In the genomic region with DNA sequence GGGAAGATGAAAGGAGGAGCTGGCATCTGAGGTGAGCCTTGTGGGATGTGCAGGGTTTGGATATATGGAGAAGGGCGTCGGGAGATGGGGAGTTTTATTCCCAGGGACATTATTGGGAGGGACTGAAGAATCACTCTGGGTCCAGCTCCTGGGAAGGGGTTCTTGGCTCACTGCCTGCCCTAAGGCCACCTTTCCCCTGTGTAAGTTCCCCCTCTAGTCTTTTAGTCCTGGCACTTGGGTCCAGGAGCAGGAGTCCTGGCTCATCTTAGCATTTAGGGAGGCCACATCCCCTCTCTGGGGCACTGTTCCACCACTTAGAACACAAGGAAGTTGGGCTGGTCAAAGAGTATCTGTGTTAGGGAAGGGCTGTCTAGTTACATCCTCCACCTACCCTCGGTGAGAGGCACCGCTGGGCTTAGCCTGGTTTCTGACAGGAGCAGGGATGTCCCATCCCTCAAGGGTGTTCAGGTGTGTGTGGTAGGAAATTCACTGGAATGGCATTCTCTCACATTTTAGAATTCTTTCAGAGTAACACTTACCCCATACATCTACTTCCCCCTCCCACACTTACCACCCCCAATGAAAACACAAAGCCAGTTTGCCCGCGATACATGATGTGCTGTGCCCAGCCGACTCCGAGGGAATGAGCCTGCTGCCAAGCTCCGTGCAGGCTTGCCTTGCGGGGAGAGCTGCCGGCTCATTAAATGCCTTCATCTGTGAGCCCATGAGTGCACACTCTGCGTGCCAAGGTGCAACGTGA, we compare ENCODE assay signal across 31 cellular contexts.
A peak's percentile ranks its signal among the peaks of the same experiment; 100 is the strongest.
DNase-seq lines count a peak whose midpoint lies in the region; ATAC-seq and TF ChIP-seq lines count a peak whose summit lies in the region.
"Had no signal": no experiment of that assay in that cellular context is flagged by ENCODE, and none has a peak within 500 bp of the region (broad histone marks: within the 10 kb centered on the region; RNA-seq: fewer than 3 reads in every experiment).

No MANE protein-coding gene starts in this region.

- BruUV-seq in mammary epithelial cell (replicated peaks; lab: Mats Ljungman, UMichigan): no TSS peak

- no peaks in the 10 kb centered on the region for H3K79me2 ChIP-seq in mammary epithelial cell (ENCODE audit: insufficient read depth, low read length)

- CTCF ChIA-PET in mammary epithelial cell (lab: Charles Lee; ENCODE audit: low non-redundant PET): no interaction called here
- CTCF ChIA-PET in activated CD4-positive, alpha-beta memory T cell treated with anti-CD3 and anti-CD28 coated beads, Interleukin-2, amount 10 ng/mL, durations not matched to agents 7 days and 5 days (lab: Charles Lee): no interaction called here

- no peak for ATAC-seq in Right ventricle myocardium superior (ENCODE audit: poor library complexity)
- ATAC-seq in upper lobe of left lung (ENCODE audit: low FRiP score in 2 of 2): no peak
- no peak for ATAC-seq in HG03280 (IDR thresholded peaks at IDR 0.05; ENCODE audit: unreplicated experiment)
- ATAC-seq: activated T-cell treated with anti-CD3 and anti-CD28 coated beads, Interleukin-2, amount 50 U/mL, for 4 hours; left lobe of liver; pancreas; stimulated activated naive CD8-positive, alpha-beta T cell treated with anti-CD3 and anti-CD28 coated beads, Interleukin-15, Interleukin-2, amounts not matched to agents 100 U/mL and 50 U/mL, for 24 hours; WTC11 had no signal

- H3K36me3 ChIP-seq in left ventricle myocardium inferior (no peaks in the 10 kb centered on the region), mammary epithelial cell (ENCODE audit: insufficient read depth, low read length) (no peaks in the 10 kb centered on the region), upper lobe of left lung (no peaks in the 10 kb centered on the region)
- H3K36me3 ChIP-seq: pancreas, right lobe of liver, SJSA1, spleen had no signal

- no peak overlapping the region for H3K27ac Mint-ChIP-seq in activated CD4-positive, alpha-beta memory T cell treated with anti-CD3 and anti-CD28 coated beads, Interleukin-2, amount 10 ng/mL, durations not matched to agents 7 days and 5 days
- H3K27ac Mint-ChIP-seq: activated CD4-positive, alpha-beta T cell treated with anti-CD3 and anti-CD28 coated beads, Interleukin-2, amount 10 ng/mL, durations not matched to agents 7 days and 5 days; CD4-positive, alpha-beta memory T cell; immature natural killer cell; nephron progenitor cell; WTC11 had no signal

- TF ChIP-seq CTCF in left ventricle myocardium inferior (IDR thresholded peaks at IDR 0.05; ENCODE audit: borderline replicate concordance) (no peak), mammary epithelial cell (conservative IDR thresholded peaks at IDR 0.05 in 1 of 2, IDR thresholded peaks at IDR 0.05 in 1 of 2; ENCODE audit: extremely low read depth in 1 of 2, insufficient read depth in 1 of 2, low read depth in 1 of 2, low read length in 2 of 2) (no peak), upper lobe of left lung (IDR thresholded peaks at IDR 0.05) (no peak)

- no peaks in the 10 kb centered on the region for H3K9me3 Mint-ChIP-seq in activated CD4-positive, alpha-beta memory T cell treated with anti-CD3 and anti-CD28 coated beads, Interleukin-2, amount 10 ng/mL, durations not matched to agents 7 days and 5 days
- H3K9me3 Mint-ChIP-seq: activated CD4-positive, alpha-beta T cell treated with anti-CD3 and anti-CD28 coated beads, Interleukin-2, amount 10 ng/mL, durations not matched to agents 7 days and 5 days; activated T-cell treated with anti-CD3 and anti-CD28 coated beads, Interleukin-2, amount 50 U/mL, for 4 hours; CD4-positive, alpha-beta memory T cell; immature natural killer cell; nephron progenitor cell; WTC11 had no signal

- H3K27me3 ChIP-seq in left ventricle myocardium inferior (ENCODE audit: low read depth) (no peaks in the 10 kb centered on the region), mammary epithelial cell (ENCODE audit: insufficient read depth, low read length) (no peaks in the 10 kb centered on the region), upper lobe of left lung (no peaks in the 10 kb centered on the region)
- H3K27me3 ChIP-seq: pancreas, right lobe of liver, SJSA1, spleen had no signal

- H3K9me3 ChIP-seq in left ventricle myocardium inferior (replicated peaks) (no peaks in the 10 kb centered on the region), mammary epithelial cell (replicated peaks; ENCODE audit: insufficient read depth, low read length) (no peaks in the 10 kb centered on the region), upper lobe of left lung (no peaks in the 10 kb centered on the region)
- H3K9me3 ChIP-seq: pancreas, right lobe of liver, SJSA1, spleen had no signal

- H4K20me1 ChIP-seq in mammary epithelial cell (ENCODE audit: insufficient read depth, low read length): no peaks in the 10 kb centered on the region

- POLR2A ChIA-PET in activated CD4-positive, alpha-beta memory T cell treated with anti-CD3 and anti-CD28 coated beads, Interleukin-2, amount 10 ng/mL, durations not matched to agents 7 days and 5 days (lab: Charles Lee): interaction anchor here (0.7 to 1.4 kb wide), 2 partner anchors 85 to 385 kb away, joined by 3 to 4 read pairs; no protein-coding TSS in a partner anchor

- WGBS in mammary epithelial cell (ENCODE audit: low coverage, missing lambda C conversion rate): 24% methylated on average over 13 of the region's 13 CpGs
- WGBS in upper lobe of left lung, 2 donors: 63 to 65% methylated on average over 13 of the region's 13 CpGs

- dilution Hi-C loops in mammary epithelial cell (cut with HindIII; ENCODE audit: low sequenced_read_pairs): no loop called here

- no peak for TF ChIP-seq EP300 in upper lobe of left lung (IDR thresholded peaks at IDR 0.05)

- peak overlapping the region; percentile 72 for H3K4me2 ChIP-seq in mammary epithelial cell (ENCODE audit: insufficient read depth, low read depth, low read length)
- H3K4me2 ChIP-seq: KMS-11 had no signal

- no peak overlapping the region for H3K4me3 ChIP-seq in left ventricle myocardium inferior
- no peak overlapping the region for H3K4me3 ChIP-seq in mammary epithelial cell (replicated peaks in 1 of 3; ENCODE audit: insufficient read depth in 1 of 3, low read depth in 2 of 3, low read length in 3 of 3)
- no peak overlapping the region for H3K4me3 ChIP-seq in upper lobe of left lung
- H3K4me3 ChIP-seq: pancreas, right lobe of liver, SJSA1, spleen had no signal

- H3K4me1 ChIP-seq in left ventricle myocardium inferior (peaks cover 41% of the 10 kb centered on the region), mammary epithelial cell (ENCODE audit: insufficient read depth, low read length) (peaks cover 19% of the 10 kb centered on the region), upper lobe of left lung (peaks cover 24 to 39% (median 35%) of the 10 kb centered on the region in 4 donors)

- no peak for TF ChIP-seq POLR2A in upper lobe of left lung (IDR thresholded peaks at IDR 0.05)

- intact Hi-C loops in left ventricle myocardium inferior (cut with micrococcal nuclease): no loop called here
- intact Hi-C loops in Right ventricle myocardium superior (cut with DNase I): no loop called here
- intact Hi-C loops in mammary epithelial cell (cut with micrococcal nuclease): no loop called here

- peak overlapping the region; percentile 76 for H2AFZ ChIP-seq in mammary epithelial cell (ENCODE audit: low read depth, low read length)

- in situ Hi-C loops in mammary epithelial cell (cut with MboI; ENCODE audit: low sequenced_read_pairs in 2 of 2): no loop called here

- no peak overlapping the region for H3K9ac ChIP-seq in mammary epithelial cell (ENCODE audit: insufficient read depth, low read length)
- H3K9ac ChIP-seq: KMS-11 had no signal

- no peak for DNase-seq in left ventricle myocardium inferior
- DNase-seq in Right ventricle myocardium superior: no peak
- DNase-seq in mammary epithelial cell: peak; percentile 63
- DNase-seq in islet precursor cell: peak; percentile 44
- no peak for DNase-seq in upper lobe of left lung
- no peak for DNase-seq in amniotic stem cell (lab: John Stamatoyannopoulos, UW)
- DNase-seq in activated CD4-positive, alpha-beta memory T cell treated with anti-CD3 and anti-CD28 coated beads, Interleukin-2, amount 10 ng/mL, durations not matched to agents 7 days and 5 days: no peak
- DNase-seq: activated CD4-positive, alpha-beta T cell treated with anti-CD3 and anti-CD28 coated beads, Interleukin-2, amount 10 ng/mL, durations not matched to agents 7 days and 5 days; activated gamma-delta T cell treated with Interleukin-2 at 50 U/mL for 16 hours; activated T-cell treated with anti-CD3 and anti-CD28 coated beads, Interleukin-2, amount 50 U/mL, for 4 hours; CD4-positive, alpha-beta memory T cell; cerebellar nuclear complex; DMS153; H7; immature natural killer cell; MV-4-11; NCI-H1436 treated with DMSO at 0.1 percent for 48 hours; NCI-H2107; NCI-H748 treated with DMSO at 0.1 percent for 48 hours; nephron progenitor cell; pancreas; spleen; stimulated activated CD4-positive, alpha-beta T cell treated with anti-CD3 and anti-CD28 coated beads, Interleukin-2, amount 100 ng/mL, for 24 hours; stimulated activated naive CD8-positive, alpha-beta T cell treated with anti-CD3 and anti-CD28 coated beads, Interleukin-15, Interleukin-2, amounts not matched to agents 100 U/mL and 50 U/mL, for 24 hours had no signal

- H3K27ac ChIP-seq in left ventricle myocardium inferior (replicated peaks): peak overlapping the region; percentile 60
- no peak overlapping the region for H3K27ac ChIP-seq in mammary epithelial cell (ENCODE audit: insufficient read depth, low read depth, low read length)
- peak overlapping the region in 3 of 4 donors; percentile 2 to 21 (median 3) for H3K27ac ChIP-seq in upper lobe of left lung
- H3K27ac ChIP-seq: HL-60, KMS-11, pancreas, right lobe of liver, SJSA1, spleen had no signal

- peaks cover 25% of the 10 kb centered on the region for H3K27me3 Mint-ChIP-seq in activated CD4-positive, alpha-beta memory T cell treated with anti-CD3 and anti-CD28 coated beads, Interleukin-2, amount 10 ng/mL, durations not matched to agents 7 days and 5 days

- H3K4me3 Mint-ChIP-seq in activated CD4-positive, alpha-beta memory T cell treated with anti-CD3 and anti-CD28 coated beads, Interleukin-2, amount 10 ng/mL, durations not matched to agents 7 days and 5 days: no peak overlapping the region
- H3K4me3 Mint-ChIP-seq: activated CD4-positive, alpha-beta T cell treated with anti-CD3 and anti-CD28 coated beads, Interleukin-2, amount 10 ng/mL, durations not matched to agents 7 days and 5 days; activated T-cell treated with anti-CD3 and anti-CD28 coated beads, Interleukin-2, amount 50 U/mL, for 4 hours; immature natural killer cell; nephron progenitor cell; WTC11 had no signal

- H3K36me3 Mint-ChIP-seq in activated CD4-positive, alpha-beta memory T cell treated with anti-CD3 and anti-CD28 coated beads, Interleukin-2, amount 10 ng/mL, durations not matched to agents 7 days and 5 days (ENCODE audit: low read depth): no peaks in the 10 kb centered on the region
- H3K36me3 Mint-ChIP-seq: CD4-positive, alpha-beta memory T cell; immature natural killer cell; WTC11 had no signal

- peaks cover 19% of the 10 kb centered on the region for H3K4me1 Mint-ChIP-seq in activated CD4-positive, alpha-beta memory T cell treated with anti-CD3 and anti-CD28 coated beads, Interleukin-2, amount 10 ng/mL, durations not matched to agents 7 days and 5 days

Comparison
In these comparisons a context has a peak if more than half of its experiments do, and no peak if none do; other contexts are left out.
1. DNase-seq: peak in mammary epithelial cell (single experiment) and islet precursor cell (single experiment); none in left ventricle myocardium inferior (single experiment), Right ventricle myocardium superior (single experiment), upper lobe of left lung (0 of 2), amniotic stem cell (single experiment) and activated CD4-positive, alpha-beta memory T cell treated with anti-CD3 and anti-CD28 coated beads, Interleukin-2, amount 10 ng/mL, durations not matched to agents 7 days and 5 days (single experiment).